In the genomic region with DNA sequence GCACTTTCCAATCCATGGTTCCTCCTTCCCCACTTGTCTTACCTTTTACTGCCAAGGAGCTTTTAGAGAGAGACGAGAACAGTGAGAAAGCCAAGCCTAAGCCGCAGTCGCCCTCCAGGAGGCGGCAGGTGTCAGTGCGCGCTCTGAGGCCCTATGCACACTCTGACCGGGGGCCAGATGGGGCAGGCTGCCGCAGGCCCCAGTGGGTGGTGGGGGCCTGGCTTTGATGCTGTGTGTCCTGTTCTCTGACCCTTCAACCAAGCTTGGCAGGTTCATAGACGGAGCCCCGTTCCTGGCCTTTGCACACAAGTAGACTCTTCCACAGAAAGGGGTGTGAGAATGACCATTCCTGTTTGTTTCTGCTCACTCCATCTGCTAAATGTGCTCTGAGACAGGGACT, we compare ENCODE assay signal across 2 cellular contexts.
TF ChIP-seq lines count a peak whose summit lies in the region.

No MANE protein-coding gene starts in this region.

TF ChIP-seq in GM23338, 12 proteins besides CTCF, POLR2A, EP300 and RAD21 (continues in another document):
- TF ChIP-seq, protein P1, sequence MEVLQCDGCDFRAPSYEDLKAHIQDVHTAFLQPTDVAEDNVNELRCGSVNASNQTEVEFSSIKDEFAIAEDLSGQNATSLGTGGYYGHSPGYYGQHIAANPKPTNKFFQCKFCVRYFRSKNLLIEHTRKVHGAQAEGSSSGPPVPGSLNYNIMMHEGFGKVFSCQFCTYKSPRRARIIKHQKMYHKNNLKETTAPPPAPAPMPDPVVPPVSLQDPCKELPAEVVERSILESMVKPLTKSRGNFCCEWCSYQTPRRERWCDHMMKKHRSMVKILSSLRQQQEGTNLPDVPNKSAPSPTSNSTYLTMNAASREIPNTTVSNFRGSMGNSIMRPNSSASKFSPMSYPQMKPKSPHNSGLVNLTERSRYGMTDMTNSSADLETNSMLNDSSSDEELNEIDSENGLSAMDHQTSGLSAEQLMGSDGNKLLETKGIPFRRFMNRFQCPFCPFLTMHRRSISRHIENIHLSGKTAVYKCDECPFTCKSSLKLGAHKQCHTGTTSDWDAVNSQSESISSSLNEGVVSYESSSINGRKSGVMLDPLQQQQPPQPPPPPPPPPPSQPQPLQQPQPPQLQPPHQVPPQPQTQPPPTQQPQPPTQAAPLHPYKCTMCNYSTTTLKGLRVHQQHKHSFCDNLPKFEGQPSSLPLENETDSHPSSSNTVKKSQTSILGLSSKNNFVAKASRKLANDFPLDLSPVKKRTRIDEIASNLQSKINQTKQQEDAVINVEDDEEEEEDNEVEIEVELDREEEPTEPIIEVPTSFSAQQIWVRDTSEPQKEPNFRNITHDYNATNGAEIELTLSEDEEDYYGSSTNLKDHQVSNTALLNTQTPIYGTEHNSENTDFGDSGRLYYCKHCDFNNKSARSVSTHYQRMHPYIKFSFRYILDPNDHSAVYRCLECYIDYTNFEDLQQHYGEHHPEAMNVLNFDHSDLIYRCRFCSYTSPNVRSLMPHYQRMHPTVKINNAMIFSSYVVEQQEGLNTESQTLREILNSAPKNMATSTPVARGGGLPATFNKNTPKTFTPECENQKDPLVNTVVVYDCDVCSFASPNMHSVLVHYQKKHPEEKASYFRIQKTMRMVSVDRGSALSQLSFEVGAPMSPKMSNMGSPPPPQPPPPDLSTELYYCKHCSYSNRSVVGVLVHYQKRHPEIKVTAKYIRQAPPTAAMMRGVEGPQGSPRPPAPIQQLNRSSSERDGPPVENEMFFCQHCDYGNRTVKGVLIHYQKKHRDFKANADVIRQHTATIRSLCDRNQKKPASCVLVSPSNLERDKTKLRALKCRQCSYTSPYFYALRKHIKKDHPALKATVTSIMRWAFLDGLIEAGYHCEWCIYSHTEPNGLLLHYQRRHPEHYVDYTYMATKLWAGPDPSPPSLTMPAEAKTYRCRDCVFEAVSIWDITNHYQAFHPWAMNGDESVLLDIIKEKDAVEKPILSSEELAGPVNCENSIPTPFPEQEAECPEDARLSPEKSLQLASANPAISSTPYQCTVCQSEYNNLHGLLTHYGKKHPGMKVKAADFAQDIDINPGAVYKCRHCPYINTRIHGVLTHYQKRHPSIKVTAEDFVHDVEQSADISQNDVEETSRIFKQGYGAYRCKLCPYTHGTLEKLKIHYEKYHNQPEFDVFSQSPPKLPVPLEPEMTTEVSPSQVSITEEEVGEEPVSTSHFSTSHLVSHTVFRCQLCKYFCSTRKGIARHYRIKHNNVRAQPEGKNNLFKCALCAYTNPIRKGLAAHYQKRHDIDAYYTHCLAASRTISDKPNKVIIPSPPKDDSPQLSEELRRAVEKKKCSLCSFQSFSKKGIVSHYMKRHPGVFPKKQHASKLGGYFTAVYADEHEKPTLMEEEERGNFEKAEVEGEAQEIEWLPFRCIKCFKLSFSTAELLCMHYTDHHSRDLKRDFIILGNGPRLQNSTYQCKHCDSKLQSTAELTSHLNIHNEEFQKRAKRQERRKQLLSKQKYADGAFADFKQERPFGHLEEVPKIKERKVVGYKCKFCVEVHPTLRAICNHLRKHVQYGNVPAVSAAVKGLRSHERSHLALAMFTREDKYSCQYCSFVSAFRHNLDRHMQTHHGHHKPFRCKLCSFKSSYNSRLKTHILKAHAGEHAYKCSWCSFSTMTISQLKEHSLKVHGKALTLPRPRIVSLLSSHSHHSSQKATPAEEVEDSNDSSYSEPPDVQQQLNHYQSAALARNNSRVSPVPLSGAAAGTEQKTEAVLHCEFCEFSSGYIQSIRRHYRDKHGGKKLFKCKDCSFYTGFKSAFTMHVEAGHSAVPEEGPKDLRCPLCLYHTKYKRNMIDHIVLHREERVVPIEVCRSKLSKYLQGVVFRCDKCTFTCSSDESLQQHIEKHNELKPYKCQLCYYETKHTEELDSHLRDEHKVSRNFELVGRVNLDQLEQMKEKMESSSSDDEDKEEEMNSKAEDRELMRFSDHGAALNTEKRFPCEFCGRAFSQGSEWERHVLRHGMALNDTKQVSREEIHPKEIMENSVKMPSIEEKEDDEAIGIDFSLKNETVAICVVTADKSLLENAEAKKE (CRISPR knock-in tag; IDR thresholded peaks at IDR 0.05): no peak
- TF ChIP-seq POLR2AphosphoS5 (IDR thresholded peaks at IDR 0.05; ENCODE audit: low read depth) (no peak), STAT1 (IDR thresholded peaks at IDR 0.05; ENCODE audit: unreplicated experiment) (no peak), ZNF331 (CRISPR knock-in tag; IDR thresholded peaks at IDR 0.05; ENCODE audit: low read depth) (no peak), CREB1 (CRISPR knock-in tag; IDR thresholded peaks at IDR 0.05; ENCODE audit: low read depth) (no peak), JUNB (IDR thresholded peaks at IDR 0.05; ENCODE audit: unreplicated experiment) (no peak), EZH2 (IDR thresholded peaks at IDR 0.05; ENCODE audit: low read depth, unreplicated experiment) (no peak), NANOG (IDR thresholded peaks at IDR 0.05; ENCODE audit: borderline replicate concordance) (no peak)
- TF ChIP-seq, protein P2, sequence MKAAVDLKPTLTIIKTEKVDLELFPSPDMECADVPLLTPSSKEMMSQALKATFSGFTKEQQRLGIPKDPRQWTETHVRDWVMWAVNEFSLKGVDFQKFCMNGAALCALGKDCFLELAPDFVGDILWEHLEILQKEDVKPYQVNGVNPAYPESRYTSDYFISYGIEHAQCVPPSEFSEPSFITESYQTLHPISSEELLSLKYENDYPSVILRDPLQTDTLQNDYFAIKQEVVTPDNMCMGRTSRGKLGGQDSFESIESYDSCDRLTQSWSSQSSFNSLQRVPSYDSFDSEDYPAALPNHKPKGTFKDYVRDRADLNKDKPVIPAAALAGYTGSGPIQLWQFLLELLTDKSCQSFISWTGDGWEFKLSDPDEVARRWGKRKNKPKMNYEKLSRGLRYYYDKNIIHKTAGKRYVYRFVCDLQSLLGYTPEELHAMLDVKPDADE (IDR thresholded peaks at IDR 0.05): no peak
- TF ChIP-seq, protein P3, sequence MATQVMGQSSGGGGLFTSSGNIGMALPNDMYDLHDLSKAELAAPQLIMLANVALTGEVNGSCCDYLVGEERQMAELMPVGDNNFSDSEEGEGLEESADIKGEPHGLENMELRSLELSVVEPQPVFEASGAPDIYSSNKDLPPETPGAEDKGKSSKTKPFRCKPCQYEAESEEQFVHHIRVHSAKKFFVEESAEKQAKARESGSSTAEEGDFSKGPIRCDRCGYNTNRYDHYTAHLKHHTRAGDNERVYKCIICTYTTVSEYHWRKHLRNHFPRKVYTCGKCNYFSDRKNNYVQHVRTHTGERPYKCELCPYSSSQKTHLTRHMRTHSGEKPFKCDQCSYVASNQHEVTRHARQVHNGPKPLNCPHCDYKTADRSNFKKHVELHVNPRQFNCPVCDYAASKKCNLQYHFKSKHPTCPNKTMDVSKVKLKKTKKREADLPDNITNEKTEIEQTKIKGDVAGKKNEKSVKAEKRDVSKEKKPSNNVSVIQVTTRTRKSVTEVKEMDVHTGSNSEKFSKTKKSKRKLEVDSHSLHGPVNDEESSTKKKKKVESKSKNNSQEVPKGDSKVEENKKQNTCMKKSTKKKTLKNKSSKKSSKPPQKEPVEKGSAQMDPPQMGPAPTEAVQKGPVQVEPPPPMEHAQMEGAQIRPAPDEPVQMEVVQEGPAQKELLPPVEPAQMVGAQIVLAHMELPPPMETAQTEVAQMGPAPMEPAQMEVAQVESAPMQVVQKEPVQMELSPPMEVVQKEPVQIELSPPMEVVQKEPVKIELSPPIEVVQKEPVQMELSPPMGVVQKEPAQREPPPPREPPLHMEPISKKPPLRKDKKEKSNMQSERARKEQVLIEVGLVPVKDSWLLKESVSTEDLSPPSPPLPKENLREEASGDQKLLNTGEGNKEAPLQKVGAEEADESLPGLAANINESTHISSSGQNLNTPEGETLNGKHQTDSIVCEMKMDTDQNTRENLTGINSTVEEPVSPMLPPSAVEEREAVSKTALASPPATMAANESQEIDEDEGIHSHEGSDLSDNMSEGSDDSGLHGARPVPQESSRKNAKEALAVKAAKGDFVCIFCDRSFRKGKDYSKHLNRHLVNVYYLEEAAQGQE (IDR thresholded peaks at IDR 0.05; ENCODE audit: unreplicated experiment): no peak

TF ChIP-seq in K562, 482 proteins besides CTCF, POLR2A, EP300 and RAD21 (continued from another document):
- TF ChIP-seq, protein P4, sequence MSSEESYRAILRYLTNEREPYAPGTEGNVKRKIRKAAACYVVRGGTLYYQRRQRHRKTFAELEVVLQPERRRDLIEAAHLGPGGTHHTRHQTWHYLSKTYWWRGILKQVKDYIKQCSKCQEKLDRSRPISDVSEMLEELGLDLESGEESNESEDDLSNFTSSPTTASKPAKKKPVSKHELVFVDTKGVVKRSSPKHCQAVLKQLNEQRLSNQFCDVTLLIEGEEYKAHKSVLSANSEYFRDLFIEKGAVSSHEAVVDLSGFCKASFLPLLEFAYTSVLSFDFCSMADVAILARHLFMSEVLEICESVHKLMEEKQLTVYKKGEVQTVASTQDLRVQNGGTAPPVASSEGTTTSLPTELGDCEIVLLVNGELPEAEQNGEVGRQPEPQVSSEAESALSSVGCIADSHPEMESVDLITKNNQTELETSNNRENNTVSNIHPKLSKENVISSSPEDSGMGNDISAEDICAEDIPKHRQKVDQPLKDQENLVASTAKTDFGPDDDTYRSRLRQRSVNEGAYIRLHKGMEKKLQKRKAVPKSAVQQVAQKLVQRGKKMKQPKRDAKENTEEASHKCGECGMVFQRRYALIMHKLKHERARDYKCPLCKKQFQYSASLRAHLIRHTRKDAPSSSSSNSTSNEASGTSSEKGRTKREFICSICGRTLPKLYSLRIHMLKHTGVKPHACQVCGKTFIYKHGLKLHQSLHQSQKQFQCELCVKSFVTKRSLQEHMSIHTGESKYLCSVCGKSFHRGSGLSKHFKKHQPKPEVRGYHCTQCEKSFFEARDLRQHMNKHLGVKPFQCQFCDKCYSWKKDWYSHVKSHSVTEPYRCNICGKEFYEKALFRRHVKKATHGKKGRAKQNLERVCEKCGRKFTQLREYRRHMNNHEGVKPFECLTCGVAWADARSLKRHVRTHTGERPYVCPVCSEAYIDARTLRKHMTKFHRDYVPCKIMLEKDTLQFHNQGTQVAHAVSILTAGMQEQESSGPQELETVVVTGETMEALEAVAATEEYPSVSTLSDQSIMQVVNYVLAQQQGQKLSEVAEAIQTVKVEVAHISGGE (CRISPR knock-in tag; IDR thresholded peaks at IDR 0.05): no peak
- no peak for TF ChIP-seq TAL1 (IDR thresholded peaks at IDR 0.05)
